In genomic region chr13:48292650-48293049, GRCh38 we compare ENCODE assay signal across 1 cellular context.
TF ChIP-seq lines count a peak whose summit lies in the region.

No MANE protein-coding gene starts in this region.

TF ChIP-seq in liver, 16 proteins besides CTCF, POLR2A, EP300 and RAD21 (continued from another document):
- peak; percentile 49 for TF ChIP-seq REST (IDR thresholded peaks at IDR 0.05)
- no peak for TF ChIP-seq EGR1 (IDR thresholded peaks at IDR 0.05; ENCODE audit: low read depth in 2 of 2)
- TF ChIP-seq HNF4A (conservative IDR thresholded peaks at IDR 0.05), result peak; percentile 97 to 98
